Comparison of ENCODE assay signal across 1 cellular context in the genomic region with DNA sequence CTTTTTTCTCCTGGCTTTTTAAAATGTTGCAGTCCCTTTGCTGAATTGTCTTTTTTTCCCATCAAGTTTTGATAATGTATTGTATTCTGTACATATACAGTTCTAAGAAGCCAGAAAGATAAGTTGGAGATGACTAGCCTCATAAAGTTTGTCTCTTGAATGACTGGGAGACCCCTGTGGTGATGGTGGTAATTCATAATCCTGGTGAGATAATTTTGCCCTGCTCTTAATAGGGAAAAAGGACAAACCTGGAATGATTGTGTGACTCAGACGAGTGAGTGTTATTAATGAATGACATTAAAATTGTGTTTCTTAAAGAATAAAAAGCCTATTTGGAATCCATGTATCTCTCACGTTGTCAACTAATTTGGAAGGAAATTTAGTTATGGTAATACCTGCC.
TF ChIP-seq lines count a peak whose summit lies in the region.

No MANE protein-coding gene starts in this region.

TF ChIP-seq in HepG2, 621 proteins besides CTCF, POLR2A, EP300 and RAD21:
- TF ChIP-seq ZFY (CRISPR knock-in tag; IDR thresholded peaks at IDR 0.05): no peak
- TF ChIP-seq, protein P1, sequence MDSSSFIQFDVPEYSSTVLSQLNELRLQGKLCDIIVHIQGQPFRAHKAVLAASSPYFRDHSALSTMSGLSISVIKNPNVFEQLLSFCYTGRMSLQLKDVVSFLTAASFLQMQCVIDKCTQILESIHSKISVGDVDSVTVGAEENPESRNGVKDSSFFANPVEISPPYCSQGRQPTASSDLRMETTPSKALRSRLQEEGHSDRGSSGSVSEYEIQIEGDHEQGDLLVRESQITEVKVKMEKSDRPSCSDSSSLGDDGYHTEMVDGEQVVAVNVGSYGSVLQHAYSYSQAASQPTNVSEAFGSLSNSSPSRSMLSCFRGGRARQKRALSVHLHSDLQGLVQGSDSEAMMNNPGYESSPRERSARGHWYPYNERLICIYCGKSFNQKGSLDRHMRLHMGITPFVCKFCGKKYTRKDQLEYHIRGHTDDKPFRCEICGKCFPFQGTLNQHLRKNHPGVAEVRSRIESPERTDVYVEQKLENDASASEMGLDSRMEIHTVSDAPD (CRISPR knock-in tag; IDR thresholded peaks at IDR 0.05): no peak
- TF ChIP-seq SP5 (CRISPR knock-in tag; IDR thresholded peaks at IDR 0.05; ENCODE audit: borderline replicate concordance, low read depth): no peak
- TF ChIP-seq ZNF296 (CRISPR knock-in tag; conservative IDR thresholded peaks at IDR 0.05): no peak
- TF ChIP-seq ZBTB7A (CRISPR knock-in tag; IDR thresholded peaks at IDR 0.05): no peak
